ENCODE assay signal across 1 cellular context in the genomic region with DNA sequence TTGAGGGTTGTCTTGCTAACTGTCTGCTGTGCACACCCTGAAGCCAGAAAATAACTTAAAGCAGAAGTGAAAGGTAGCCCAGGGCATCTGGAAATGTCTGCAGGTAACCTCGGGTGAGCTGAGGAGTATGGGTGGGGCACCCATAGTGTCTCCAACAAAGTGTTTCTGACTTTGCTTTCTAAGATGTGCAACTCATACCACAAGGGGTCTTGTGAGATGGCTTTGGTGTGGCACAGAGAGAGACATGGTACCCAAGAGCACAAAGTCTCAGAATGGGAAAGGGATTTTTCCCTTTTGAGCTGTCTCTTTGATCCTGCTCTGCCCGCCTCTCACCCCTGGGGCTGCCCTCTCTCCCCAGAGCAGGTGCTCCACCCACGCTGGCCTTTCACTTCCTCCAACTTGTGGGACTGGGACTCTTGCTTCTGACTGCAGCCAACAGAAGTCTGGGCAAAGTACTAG.
TF ChIP-seq lines count a peak whose summit lies in the region.

No MANE protein-coding gene starts in this region.

TF ChIP-seq in HepG2, 621 proteins besides CTCF, POLR2A, EP300 and RAD21 (continued from another document):
- TF ChIP-seq, protein P1, sequence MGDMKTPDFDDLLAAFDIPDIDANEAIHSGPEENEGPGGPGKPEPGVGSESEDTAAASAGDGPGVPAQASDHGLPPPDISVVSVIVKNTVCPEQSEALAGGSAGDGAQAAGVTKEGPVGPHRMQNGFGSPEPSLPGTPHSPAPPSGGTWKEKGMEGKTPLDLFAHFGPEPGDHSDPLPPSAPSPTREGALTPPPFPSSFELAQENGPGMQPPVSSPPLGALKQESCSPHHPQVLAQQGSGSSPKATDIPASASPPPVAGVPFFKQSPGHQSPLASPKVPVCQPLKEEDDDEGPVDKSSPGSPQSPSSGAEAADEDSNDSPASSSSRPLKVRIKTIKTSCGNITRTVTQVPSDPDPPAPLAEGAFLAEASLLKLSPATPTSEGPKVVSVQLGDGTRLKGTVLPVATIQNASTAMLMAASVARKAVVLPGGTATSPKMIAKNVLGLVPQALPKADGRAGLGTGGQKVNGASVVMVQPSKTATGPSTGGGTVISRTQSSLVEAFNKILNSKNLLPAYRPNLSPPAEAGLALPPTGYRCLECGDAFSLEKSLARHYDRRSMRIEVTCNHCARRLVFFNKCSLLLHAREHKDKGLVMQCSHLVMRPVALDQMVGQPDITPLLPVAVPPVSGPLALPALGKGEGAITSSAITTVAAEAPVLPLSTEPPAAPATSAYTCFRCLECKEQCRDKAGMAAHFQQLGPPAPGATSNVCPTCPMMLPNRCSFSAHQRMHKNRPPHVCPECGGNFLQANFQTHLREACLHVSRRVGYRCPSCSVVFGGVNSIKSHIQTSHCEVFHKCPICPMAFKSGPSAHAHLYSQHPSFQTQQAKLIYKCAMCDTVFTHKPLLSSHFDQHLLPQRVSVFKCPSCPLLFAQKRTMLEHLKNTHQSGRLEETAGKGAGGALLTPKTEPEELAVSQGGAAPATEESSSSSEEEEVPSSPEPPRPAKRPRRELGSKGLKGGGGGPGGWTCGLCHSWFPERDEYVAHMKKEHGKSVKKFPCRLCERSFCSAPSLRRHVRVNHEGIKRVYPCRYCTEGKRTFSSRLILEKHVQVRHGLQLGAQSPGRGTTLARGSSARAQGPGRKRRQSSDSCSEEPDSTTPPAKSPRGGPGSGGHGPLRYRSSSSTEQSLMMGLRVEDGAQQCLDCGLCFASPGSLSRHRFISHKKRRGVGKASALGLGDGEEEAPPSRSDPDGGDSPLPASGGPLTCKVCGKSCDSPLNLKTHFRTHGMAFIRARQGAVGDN (CRISPR knock-in tag; IDR thresholded peaks at IDR 0.05) = peak; percentile 64
- TF ChIP-seq FOXK2 (IDR thresholded peaks at IDR 0.05) = no peak
- TF ChIP-seq RXRA (CRISPR knock-in tag; IDR thresholded peaks at IDR 0.05) = peak; percentile 61; the same call in 1 of the 2 replicates
- TF ChIP-seq, protein P2, sequence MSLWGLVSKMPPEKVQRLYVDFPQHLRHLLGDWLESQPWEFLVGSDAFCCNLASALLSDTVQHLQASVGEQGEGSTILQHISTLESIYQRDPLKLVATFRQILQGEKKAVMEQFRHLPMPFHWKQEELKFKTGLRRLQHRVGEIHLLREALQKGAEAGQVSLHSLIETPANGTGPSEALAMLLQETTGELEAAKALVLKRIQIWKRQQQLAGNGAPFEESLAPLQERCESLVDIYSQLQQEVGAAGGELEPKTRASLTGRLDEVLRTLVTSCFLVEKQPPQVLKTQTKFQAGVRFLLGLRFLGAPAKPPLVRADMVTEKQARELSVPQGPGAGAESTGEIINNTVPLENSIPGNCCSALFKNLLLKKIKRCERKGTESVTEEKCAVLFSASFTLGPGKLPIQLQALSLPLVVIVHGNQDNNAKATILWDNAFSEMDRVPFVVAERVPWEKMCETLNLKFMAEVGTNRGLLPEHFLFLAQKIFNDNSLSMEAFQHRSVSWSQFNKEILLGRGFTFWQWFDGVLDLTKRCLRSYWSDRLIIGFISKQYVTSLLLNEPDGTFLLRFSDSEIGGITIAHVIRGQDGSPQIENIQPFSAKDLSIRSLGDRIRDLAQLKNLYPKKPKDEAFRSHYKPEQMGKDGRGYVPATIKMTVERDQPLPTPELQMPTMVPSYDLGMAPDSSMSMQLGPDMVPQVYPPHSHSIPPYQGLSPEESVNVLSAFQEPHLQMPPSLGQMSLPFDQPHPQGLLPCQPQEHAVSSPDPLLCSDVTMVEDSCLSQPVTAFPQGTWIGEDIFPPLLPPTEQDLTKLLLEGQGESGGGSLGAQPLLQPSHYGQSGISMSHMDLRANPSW (CRISPR knock-in tag; IDR thresholded peaks at IDR 0.05; ENCODE audit: borderline replicate concordance) = no peak
